In the genomic region with DNA sequence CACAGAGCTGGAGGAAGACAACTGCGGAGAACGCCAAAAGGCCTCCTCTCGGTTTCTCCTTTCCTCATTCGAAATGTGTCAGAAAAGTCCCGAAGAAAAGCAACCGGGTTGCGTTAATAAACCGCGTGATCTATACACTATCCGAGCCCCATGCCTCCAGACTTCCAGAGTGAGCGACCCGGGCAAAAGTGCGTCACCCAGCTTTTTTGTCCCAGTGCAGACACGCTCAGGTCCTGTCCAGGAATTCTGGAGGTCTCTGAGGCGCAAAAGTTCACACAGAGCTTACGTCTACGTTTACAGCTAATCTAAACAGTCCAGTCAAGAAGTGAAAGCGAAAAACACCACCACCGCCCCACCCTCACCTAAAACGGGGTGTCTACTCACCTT, we compare ENCODE assay signal across 8 cellular contexts. TPM values are rescaled to one million over a fixed set of nuclear protein-coding genes. Genes with fewer than 3 reads are reported as not detected.
DNase-seq lines count a peak whose midpoint lies in the region; ATAC-seq and TF ChIP-seq lines count a peak whose summit lies in the region.

No MANE protein-coding gene starts in this region.

- peak overlapping the region; percentile 95 to 100 (median 99) for H3K4me3 Mint-ChIP-seq in CD4-positive, alpha-beta memory T cell
- peak overlapping the region; percentile 99 for H3K4me3 Mint-ChIP-seq in T-helper 17 cell
- peak overlapping the region; percentile 99 for H3K4me3 Mint-ChIP-seq in natural killer cell

- H3K27me3 Mint-ChIP-seq in CD4-positive, alpha-beta memory T cell: no peaks in the 10 kb centered on the region
- H3K27me3 Mint-ChIP-seq in T-helper 17 cell: peaks cover 9% of the 10 kb centered on the region
- peaks cover 0 to 4% of the 10 kb centered on the region in 2 donors for H3K27me3 Mint-ChIP-seq in natural killer cell (ENCODE audit: low read depth in 2 of 2)

- H3K27ac Mint-ChIP-seq in CD4-positive, alpha-beta memory T cell: peak overlapping the region; percentile 99 to 100 (median 100)
- H3K27ac Mint-ChIP-seq in T-helper 17 cell: peak overlapping the region; percentile 99
- H3K27ac Mint-ChIP-seq in natural killer cell: peak overlapping the region; percentile 98 to 99

- no peak for TF ChIP-seq EP300 in esophagus muscularis mucosa (IDR thresholded peaks at IDR 0.05)

- peaks cover 36 to 62% (median 50%) of the 10 kb centered on the region in 4 donors for H3K4me1 Mint-ChIP-seq in CD4-positive, alpha-beta memory T cell
- H3K4me1 Mint-ChIP-seq in T-helper 17 cell (peaks cover 46% of the 10 kb centered on the region), natural killer cell (peaks cover 53 to 55% of the 10 kb centered on the region in 2 donors)

- POLR2A ChIA-PET in CD4-positive, alpha-beta memory T cell (lab: Charles Lee; ENCODE audit: partially characterized antibody): interaction anchor here (1.2 to 3.3 kb wide), 10 partner anchors 10 to 1338 kb away, joined by 3 to 35 read pairs (median 7); a partner anchor contains a TSS

- ATAC-seq in HG03135 (IDR thresholded peaks at IDR 0.05; ENCODE audit: unreplicated experiment) (peak; percentile 86), T-helper 17 cell (peak; percentile 76), natural killer cell (peak; percentile 80 to 89 (median 80))

- peak overlapping the region; percentile 87 to 100 for H3K4me3 ChIP-seq in CD4-positive, alpha-beta memory T cell (ENCODE audit: low read length in 2 of 2)
- H3K4me3 ChIP-seq in esophagus muscularis mucosa: peak overlapping the region; percentile 72 to 84 (median 82)

- H3K9me3 ChIP-seq in CD4-positive, alpha-beta memory T cell (ENCODE audit: control insufficient read depth in 1 of 2, low read length in 2 of 2): no peaks in the 10 kb centered on the region
- H3K9me3 ChIP-seq in T-helper 17 cell (ENCODE audit: control insufficient read depth, low read length, poor library complexity, severe bottlenecking) (no peaks in the 10 kb centered on the region), esophagus muscularis mucosa (no peaks in the 10 kb centered on the region)

- H3K36me3 ChIP-seq in CD4-positive, alpha-beta memory T cell (ENCODE audit: insufficient read depth, low read length): peaks cover 17% of the 10 kb centered on the region
- H3K36me3 ChIP-seq in esophagus muscularis mucosa: peaks cover 0 to 13% (median 5%) of the 10 kb centered on the region in 4 donors

- CTCF ChIA-PET in CD4-positive, alpha-beta memory T cell (lab: Charles Lee; ENCODE audit: partially characterized antibody): interaction anchor here (1.0 to 3.4 kb wide), 8 partner anchors 8 to 109 kb away, joined by 3 to 17 read pairs (median 5); a partner anchor contains a TSS

- WGBS in esophagus muscularis mucosa: 3% methylated on average over 17 of the region's 20 CpGs

- no peaks in the 10 kb centered on the region for H3K27me3 ChIP-seq in CD4-positive, alpha-beta memory T cell (ENCODE audit: insufficient read depth, low read length)
- no peaks in the 10 kb centered on the region for H3K27me3 ChIP-seq in esophagus muscularis mucosa

- no peaks in the 10 kb centered on the region for H3K9me3 Mint-ChIP-seq in CD4-positive, alpha-beta memory T cell
- no peaks in the 10 kb centered on the region for H3K9me3 Mint-ChIP-seq in natural killer cell

- peaks cover 44% of the 10 kb centered on the region for H3K4me1 ChIP-seq in CD4-positive, alpha-beta memory T cell (ENCODE audit: insufficient read depth, low read length)
- peaks cover 43 to 49% (median 46%) of the 10 kb centered on the region in 4 donors for H3K4me1 ChIP-seq in esophagus muscularis mucosa

- DNase-seq in CD4-positive, alpha-beta memory T cell: peak in 1 of 5 donors; percentile 87
- DNase-seq in GM19238 (ENCODE audit: insufficient read length, low spot score): peak; percentile 22
- DNase-seq in T-helper 17 cell: peak in 1 of 3 donors; percentile 45
- DNase-seq in esophagus muscularis mucosa (ENCODE audit: extremely low spot score): no peak
- no peak for DNase-seq in natural killer cell
- no peak for DNase-seq in NCI-H2107 (lab: John Stamatoyannopoulos, UW)
- no peak for DNase-seq in NCI-H1694 treated with DMSO at 0.1 percent for 48 hours (lab: John Stamatoyannopoulos, UW)

- no peak for TF ChIP-seq POLR2A in esophagus muscularis mucosa (IDR thresholded peaks at IDR 0.05; ENCODE audit: low read depth)

- H3K27ac ChIP-seq in CD4-positive, alpha-beta memory T cell (ENCODE audit: low read depth, low read length): peak overlapping the region; percentile 99
- peak overlapping the region; percentile 89 to 96 (median 92) for H3K27ac ChIP-seq in esophagus muscularis mucosa (replicated peaks in 1 of 4)

- peaks cover 32 to 41% of the 10 kb centered on the region in 2 donors for H3K36me3 Mint-ChIP-seq in CD4-positive, alpha-beta memory T cell
- peaks cover 12% of the 10 kb centered on the region for H3K36me3 Mint-ChIP-seq in T-helper 17 cell (ENCODE audit: low read depth)
- no peaks in the 10 kb centered on the region for H3K36me3 Mint-ChIP-seq in natural killer cell

- no peak for TF ChIP-seq CTCF in esophagus muscularis mucosa (IDR thresholded peaks at IDR 0.05)
- TF ChIP-seq CTCF in natural killer cell (IDR thresholded peaks at IDR 0.05): no peak

- intact Hi-C loops in CD4-positive, alpha-beta memory T cell (cut with micrococcal nuclease): loop anchor here (1.0 to 10.0 kb wide), 7 partner anchors 48 to 1333 kb away; a partner anchor contains a TSS
- intact Hi-C loops in esophagus muscularis mucosa (cut with DNase I): loop anchor here (5.0 kb wide), 1 partner anchor 111 kb away; a partner anchor contains a TSS
- intact Hi-C loops in natural killer cell (cut with micrococcal nuclease): loop anchor here (1.0 to 5.0 kb wide), 5 partner anchors 48 to 1376 kb away; a partner anchor contains a TSS

RNA-seq across cellular contexts. Expression of a gene that starts 0.4 kb away (rescaled TPM):
- total RNA-seq in CD4-positive, alpha-beta memory T cell: 100 to 1,000 TPM; 337 to 351 TPM
- polyA plus RNA-seq in CD4-positive, alpha-beta memory T cell: 100 to 1,000 TPM; 144 to 149 TPM
- total RNA-seq in T-helper 17 cell: 100 to 1,000 TPM; 185 to 205 TPM
- 100 to 1,000 TPM in 3 of 4 donors, 10 to 100 TPM in 1; 81.2 to 198 (median 106) TPM for total RNA-seq in esophagus muscularis mucosa
- total RNA-seq in natural killer cell: 100 to 1,000 TPM; 195 to 247 (median 221) TPM

RNA-seq across cellular contexts. Expression of a gene that starts 48.0 kb away (rescaled TPM):
- total RNA-seq in CD4-positive, alpha-beta memory T cell: 10 to 100 TPM; 56.1 to 56.3 TPM
- 10 to 100 TPM; 28.7 TPM for polyA plus RNA-seq in CD4-positive, alpha-beta memory T cell
- total RNA-seq in T-helper 17 cell: 10 to 100 TPM; 39.2 to 46.7 TPM
- 10 to 100 TPM; 33.1 to 58.6 (median 42.4) TPM for total RNA-seq in esophagus muscularis mucosa
- total RNA-seq in natural killer cell: 10 to 100 TPM; 59.4 to 70.6 (median 64.7) TPM
